ENCODE assay signal across 8 cellular contexts in genomic region chr19:45927565-45928261, GRCh38. TPM values are rescaled to one million over a fixed set of nuclear protein-coding genes. Genes with fewer than 3 reads are reported as not detected.
DNase-seq lines count a peak whose midpoint lies in the region; ATAC-seq, FAIRE-seq and TF ChIP-seq lines count a peak whose summit lies in the region.

No MANE protein-coding gene starts in this region.

- peaks cover 4% of the 10 kb centered on the region for H3K27me3 Mint-ChIP-seq in CD8-positive, alpha-beta T cell (ENCODE audit: low read depth)
- H3K27me3 Mint-ChIP-seq in activated naive CD4-positive, alpha-beta T cell treated with anti-CD3 and anti-CD28 coated beads, Interleukin-2, amount 10 ng/mL, durations not matched to agents 7 days and 5 days = peaks cover 62% of the 10 kb centered on the region

- no peak overlapping the region for H3K27ac ChIP-seq in CD8-positive, alpha-beta T cell (ENCODE audit: low read depth, low read length)
- no peak overlapping the region for H3K27ac ChIP-seq in SK-N-MC
- no peak overlapping the region for H3K27ac ChIP-seq in cardiac muscle cell

- H3K36me3 Mint-ChIP-seq in CD8-positive, alpha-beta T cell = no peaks in the 10 kb centered on the region
- H3K36me3 Mint-ChIP-seq in activated naive CD4-positive, alpha-beta T cell treated with anti-CD3 and anti-CD28 coated beads, Interleukin-2, amount 10 ng/mL, durations not matched to agents 7 days and 5 days = no peaks in the 10 kb centered on the region

- peak overlapping the region; percentile 7 for H3K27ac Mint-ChIP-seq in CD8-positive, alpha-beta T cell
- H3K27ac Mint-ChIP-seq in activated naive CD4-positive, alpha-beta T cell treated with anti-CD3 and anti-CD28 coated beads, Interleukin-2, amount 10 ng/mL, durations not matched to agents 7 days and 5 days = peak overlapping the region; percentile 43

- peak; percentile 90 for FAIRE-seq in urothelium cell line (lab: Jason Lieb, UNC)

- intact Hi-C loops in CD8-positive, alpha-beta T cell (cut with DNase I, micrococcal nuclease) = loop anchor here (1.0 to 2.0 kb wide), 7 partner anchors 25 to 89 kb away; partner anchors contain the start of genes CCDC61 (in 2 of the 2), IRF2BP1 (in 2 of the 2), MYPOP (in 2 of the 2) and SYMPK (in 2 of the 2)
- intact Hi-C loops in posterior vena cava (cut with DNase I) = no loop called here

- H3K9me3 ChIP-seq in CD8-positive, alpha-beta T cell (ENCODE audit: low read length) = no peaks in the 10 kb centered on the region
- no peaks in the 10 kb centered on the region for H3K9me3 ChIP-seq in SK-N-MC (ENCODE audit: low read depth, low read length)
- no peaks in the 10 kb centered on the region for H3K9me3 ChIP-seq in cardiac muscle cell (ENCODE audit: low read depth)

- POLR2A ChIA-PET in CD8-positive, alpha-beta T cell (lab: Charles Lee) = no interaction called here

- H3K4me3 ChIP-seq in CD8-positive, alpha-beta T cell (ENCODE audit: low read depth, low read length) = no peak overlapping the region
- H3K4me3 ChIP-seq in SK-N-MC (peak overlapping the region; percentile 71), cardiac muscle cell (no peak overlapping the region)

- peak; percentile 72 to 91 (median 88) for DNase-seq in CD8-positive, alpha-beta T cell
- DNase-seq in NCI-H1105 (lab: John Stamatoyannopoulos, UW) = peak; percentile 98
- DNase-seq in SK-N-MC (ENCODE audit: low read depth, low spot score) = peak; percentile 74
- DNase-seq in activated naive CD4-positive, alpha-beta T cell treated with anti-CD3 and anti-CD28 coated beads, Interleukin-2, amount 10 ng/mL, durations not matched to agents 7 days and 5 days = peak; percentile 96
- DNase-seq in cardiac muscle cell (ENCODE audit: low read depth in 1 of 2, low spot score in 1 of 2) = peak; percentile 89 to 95
- DNase-seq in posterior vena cava (ENCODE audit: low spot score) = peak; percentile 96
- DNase-seq in urothelium cell line (ENCODE audit: low spot score) = peak; percentile 96

- peak overlapping the region; percentile 66 for H3K9ac ChIP-seq in SK-N-MC (ENCODE audit: insufficient read length)

- H3K4me3 Mint-ChIP-seq in CD8-positive, alpha-beta T cell = no peak overlapping the region
- H3K4me3 Mint-ChIP-seq in activated naive CD4-positive, alpha-beta T cell treated with anti-CD3 and anti-CD28 coated beads, Interleukin-2, amount 10 ng/mL, durations not matched to agents 7 days and 5 days = peak overlapping the region; percentile 67

- CTCF ChIA-PET in CD8-positive, alpha-beta T cell (lab: Charles Lee) = no interaction called here
- CTCF ChIA-PET in activated naive CD4-positive, alpha-beta T cell treated with anti-CD3 and anti-CD28 coated beads, Interleukin-2, amount 10 ng/mL, durations not matched to agents 7 days and 5 days (lab: Charles Lee) = interaction anchor here (0.6 to 2.0 kb wide), 3 partner anchors 24 to 90 kb away, joined by 3 to 4 read pairs (median 4); no protein-coding TSS in a partner anchor

- H3K27me3 ChIP-seq in CD8-positive, alpha-beta T cell (ENCODE audit: insufficient read depth, low read length) = no peaks in the 10 kb centered on the region
- peaks cover 4% of the 10 kb centered on the region for H3K27me3 ChIP-seq in cardiac muscle cell

- TF ChIP-seq CTCF in CD8-positive, alpha-beta T cell (IDR thresholded peaks at IDR 0.05) = peak; percentile 15
- no peak for TF ChIP-seq CTCF in cardiac muscle cell (IDR thresholded peaks at IDR 0.05; ENCODE audit: low read depth, low read length)

- peak; percentile 100 for ATAC-seq in CD8-positive, alpha-beta T cell
- ATAC-seq in GM21423 (IDR thresholded peaks at IDR 0.05; ENCODE audit: unreplicated experiment) = peak; percentile 81

- H3K4me1 ChIP-seq in CD8-positive, alpha-beta T cell (ENCODE audit: insufficient read depth, low read length) = peaks cover 7% of the 10 kb centered on the region
- no peaks in the 10 kb centered on the region for H3K4me1 ChIP-seq in cardiac muscle cell (ENCODE audit: low read depth)

- no peaks in the 10 kb centered on the region for H3K36me3 ChIP-seq in CD8-positive, alpha-beta T cell (ENCODE audit: insufficient read depth, low read length)
- H3K36me3 ChIP-seq in SK-N-MC (ENCODE audit: insufficient read depth, low read length) (no peaks in the 10 kb centered on the region), cardiac muscle cell (no peaks in the 10 kb centered on the region)

- H3K4me1 Mint-ChIP-seq in CD8-positive, alpha-beta T cell (ENCODE audit: low read depth) = peaks cover 8% of the 10 kb centered on the region
- H3K4me1 Mint-ChIP-seq in activated naive CD4-positive, alpha-beta T cell treated with anti-CD3 and anti-CD28 coated beads, Interleukin-2, amount 10 ng/mL, durations not matched to agents 7 days and 5 days = peaks cover 24% of the 10 kb centered on the region

- H3K9me3 Mint-ChIP-seq in CD8-positive, alpha-beta T cell = no peaks in the 10 kb centered on the region
- H3K9me3 Mint-ChIP-seq in activated naive CD4-positive, alpha-beta T cell treated with anti-CD3 and anti-CD28 coated beads, Interleukin-2, amount 10 ng/mL, durations not matched to agents 7 days and 5 days = no peaks in the 10 kb centered on the region

RNA-seq across cellular contexts. Expression of gene NANOS2, which starts 13.1 kb away (rescaled TPM):
- not detected for total RNA-seq in CD8-positive, alpha-beta T cell
- total RNA-seq in cardiac muscle cell (not detected in 2 replicates), posterior vena cava (not detected)
- not detected in 2 replicates for polyA plus RNA-seq in cardiac muscle cell

RNA-seq across cellular contexts. Expression of gene MYPOP, which starts 25.3 kb away (rescaled TPM):
- total RNA-seq in CD8-positive, alpha-beta T cell = 1 to 10 TPM; 3.4 to 3.5 TPM
- total RNA-seq in cardiac muscle cell = 6.8 and 7.3 TPM in 2 replicates
- 2.0 and 2.3 TPM in 2 replicates for polyA plus RNA-seq in cardiac muscle cell
- 1 to 10 TPM; 4.3 to 6.1 TPM for total RNA-seq in posterior vena cava

RNA-seq across cellular contexts. Expression of gene IRF2BP1, which starts 41.8 kb away (rescaled TPM):
- total RNA-seq in CD8-positive, alpha-beta T cell = 10 to 100 TPM; 17.7 to 19.6 TPM
- total RNA-seq in cardiac muscle cell (59.6 and 71.8 TPM in 2 replicates), posterior vena cava (10 to 100 TPM; 14.3 to 14.5 TPM)
- 14.5 and 21.7 TPM in 2 replicates for polyA plus RNA-seq in cardiac muscle cell

RNA-seq across cellular contexts. Expression of gene NOVA2, which starts 46.0 kb away (rescaled TPM):
- not detected for total RNA-seq in CD8-positive, alpha-beta T cell
- 0.35 and 0.71 TPM in 2 replicates for total RNA-seq in cardiac muscle cell
- 0.17 and 0.42 TPM in 2 replicates for polyA plus RNA-seq in cardiac muscle cell
- 1 to 10 TPM; 7.9 to 8.0 TPM for total RNA-seq in posterior vena cava

Comparison
In these comparisons a context has a peak if more than half of its experiments do, and no peak if none do; other contexts are left out.
1. intact Hi-C loops: an anchor here in CD8-positive, alpha-beta T cell (1.0 to 2.0 kb wide); none called in posterior vena cava.